Comparison of ENCODE assay signal across 14 cellular contexts in the genomic region with DNA sequence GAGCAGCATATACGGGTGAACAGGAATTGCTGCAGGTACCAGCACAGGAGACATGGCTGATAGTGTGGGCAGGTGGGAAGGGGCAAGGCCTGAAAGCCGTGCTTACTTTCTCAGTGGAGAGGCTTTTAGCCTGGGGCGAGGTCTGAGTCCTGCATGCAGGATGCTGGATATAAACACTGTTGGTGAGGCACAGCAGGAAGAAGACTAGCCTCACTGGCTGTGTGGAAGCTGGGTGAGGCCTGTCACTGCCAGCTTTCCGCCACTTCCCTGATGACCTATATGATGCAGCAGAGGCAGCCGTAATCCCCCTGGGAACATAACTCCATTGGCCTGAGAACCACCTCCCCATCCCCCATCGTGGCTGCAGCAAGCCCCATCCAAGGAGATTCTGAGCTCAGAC. TPM values are rescaled to one million over a fixed set of nuclear protein-coding genes. Genes with fewer than 3 reads are reported as not detected.
"Had no signal": no experiment of that assay in that cellular context is flagged by ENCODE, and none has a peak within 500 bp of the region (broad histone marks: within the 10 kb centered on the region; RNA-seq: fewer than 3 reads in every experiment).

No MANE protein-coding gene starts in this region.

- DNase-seq: activated CD4-positive, alpha-beta memory T cell treated with anti-CD3 and anti-CD28 coated beads, Interleukin-2, amount 10 ng/mL, durations not matched to agents 7 days and 5 days; activated gamma-delta T cell; activated T-cell treated with anti-CD3 and anti-CD28 coated beads, Interleukin-2, amount 50 U/mL, for 48 hours; cerebellar nuclear complex; hippocampal formation; naive thymus-derived CD8-positive, alpha-beta T cell; stimulated activated CD4-positive, alpha-beta T cell treated with anti-CD3 and anti-CD28 coated beads, Interleukin-15, amount 100 ng/mL, for 24 hours; stimulated activated CD4-positive, alpha-beta T cell treated with anti-CD3 and anti-CD28 coated beads, Interleukin-4, amount 100 ng/mL, for 24 hours; T-helper 9 cell had no signal

- ATAC-seq: naive thymus-derived CD8-positive, alpha-beta T cell had no signal

RNA-seq across cellular contexts. Expression of a gene that starts 54.4 kb away (rescaled TPM):
- total RNA-seq: activated CD4-positive, alpha-beta memory T cell treated with anti-CD3 and anti-CD28 coated beads, Interleukin-2, amount 10 ng/mL, durations not matched to agents 7 days and 5 days; dermis blood vessel endothelial cell; glomerular endothelial cell; osteocyte; skeletal muscle tissue had no signal
- polyA plus RNA-seq: lung had no signal
